Comparison of ENCODE assay signal across 29 cellular contexts in genomic region chr3:106197532-106198187, GRCh38.
A peak's percentile ranks its signal among the peaks of the same experiment; 100 is the strongest.
DNase-seq lines count a peak whose midpoint lies in the region; ATAC-seq, FAIRE-seq and TF ChIP-seq lines count a peak whose summit lies in the region.
"Had no signal": no experiment of that assay in that cellular context is flagged by ENCODE, and none has a peak within 500 bp of the region (broad histone marks: within the 10 kb centered on the region; RNA-seq: fewer than 3 reads in every experiment).

No MANE protein-coding gene starts in this region.

- no peaks in the 10 kb centered on the region for H3K27me3 Mint-ChIP-seq in T-helper 1 cell treated with Interleukin-12 subunit alpha and Interleukin-12 subunit beta and Interleukin-4 antibody, amounts not matched to agents 30 μg/mL and 1 μg/mL, for 36 hours (ENCODE audit: low read depth)
- H3K27me3 Mint-ChIP-seq in T-cell (no peaks in the 10 kb centered on the region), neural progenitor cell (ENCODE audit: insufficient read depth, low read depth) (no peaks in the 10 kb centered on the region)
- no peaks in the 10 kb centered on the region for H3K27me3 Mint-ChIP-seq in activated naive CD8-positive, alpha-beta T cell treated with anti-CD3 and anti-CD28 coated beads, Interleukin-2, amount 50 U/mL, for 24 hours
- H3K27me3 Mint-ChIP-seq: CD4-positive, alpha-beta T cell; stimulated activated naive B cell treated with anti-CD40 and anti-IgM and Interleukin-4, amounts not matched to agents 10 μg/mL and 1 μg/mL and 100 μg/mL, for 72 hours had no signal

- no peak for TF ChIP-seq RAD21 in HepG2 (CRISPR knock-in tag; IDR thresholded peaks at IDR 0.05)

- 12% methylated on average over 4 of the region's 4 CpGs for WGBS in HepG2 (ENCODE audit: low lambda C conversion rate)
- 51% methylated on average over 4 of the region's 4 CpGs for WGBS in right cardiac atrium

- H4K20me1 ChIP-seq in neural progenitor cell (ENCODE audit: low read depth), result no peaks in the 10 kb centered on the region
- H4K20me1 ChIP-seq in HepG2 (ENCODE audit: insufficient read depth, low read length), result no peaks in the 10 kb centered on the region

- in situ Hi-C loops in HepG2 (cut with HindIII; ENCODE audit: extremely low pct_ligation_motif_present, low pct_unique_long_range_greater_than_20kb), result no loop called here

- peak overlapping the region; percentile 6 for H3K4me3 Mint-ChIP-seq in T-helper 1 cell treated with Interleukin-12 subunit alpha and Interleukin-12 subunit beta and Interleukin-4 antibody, amounts not matched to agents 30 μg/mL and 1 μg/mL, for 36 hours
- no peak overlapping the region for H3K4me3 Mint-ChIP-seq in T-cell
- no peak overlapping the region for H3K4me3 Mint-ChIP-seq in activated naive CD8-positive, alpha-beta T cell treated with anti-CD3 and anti-CD28 coated beads, Interleukin-2, amount 50 U/mL, for 24 hours
- no peak overlapping the region for H3K4me3 Mint-ChIP-seq in neural progenitor cell
- H3K4me3 Mint-ChIP-seq: CD4-positive, alpha-beta T cell; nephron progenitor cell; stimulated activated naive B cell treated with anti-CD40 and anti-IgM and Interleukin-4, amounts not matched to agents 10 μg/mL and 1 μg/mL and 100 μg/mL, for 72 hours had no signal

- intact Hi-C loops in HepG2 (cut with micrococcal nuclease; ENCODE audit: unreplicated experiment), result no loop called here
- intact Hi-C loops in right cardiac atrium (cut with DNase I), result no loop called here

- POLR2A ChIA-PET in T-cell (lab: Charles Lee), result no interaction called here
- POLR2A ChIA-PET in HepG2 (lab: Yijun Ruan, JAX), result no interaction called here

- TF ChIP-seq CTCF in neural progenitor cell (IDR thresholded peaks at IDR 0.05) (no peak), HepG2 (CRISPR knock-in tag; IDR thresholded peaks at IDR 0.05) (no peak)

- H3K4me2 ChIP-seq in neural progenitor cell (no peak overlapping the region), HepG2 (ENCODE audit: low read depth, low read length) (no peak overlapping the region)
- H3K4me2 ChIP-seq: KMS-11, SK-N-SH had no signal

- no peaks in the 10 kb centered on the region for H3K9me3 ChIP-seq in neural progenitor cell (ENCODE audit: low read depth)
- H3K9me3 ChIP-seq in HepG2 (ENCODE audit: low read length), result no peaks in the 10 kb centered on the region
- no peaks in the 10 kb centered on the region for H3K9me3 ChIP-seq in right cardiac atrium (ENCODE audit: control insufficient read depth, low read length)
- H3K9me3 ChIP-seq: SK-N-SH, tibial nerve had no signal

- H3K27ac ChIP-seq in neural progenitor cell, result no peak overlapping the region
- no peak overlapping the region for H3K27ac ChIP-seq in HepG2 (ENCODE audit: extremely low read length, insufficient read depth, low read length)
- H3K27ac ChIP-seq in right cardiac atrium (ENCODE audit: low read length), result no peak overlapping the region
- H3K27ac ChIP-seq: 22Rv1, KMS-11, tibial nerve had no signal

- H3F3A ChIP-seq in neural progenitor cell (ENCODE audit: low read depth), result no peaks in the 10 kb centered on the region

- H3K79me2 ChIP-seq in neural progenitor cell (ENCODE audit: low read depth) (no peaks in the 10 kb centered on the region), HepG2 (ENCODE audit: insufficient read depth, low read length) (no peaks in the 10 kb centered on the region)

- peak overlapping the region; percentile 2 for H3K27ac Mint-ChIP-seq in T-helper 1 cell treated with Interleukin-12 subunit alpha and Interleukin-12 subunit beta and Interleukin-4 antibody, amounts not matched to agents 30 μg/mL and 1 μg/mL, for 36 hours
- H3K27ac Mint-ChIP-seq in T-cell (peak overlapping the region; percentile 1 to 2), neural progenitor cell (no peak overlapping the region)
- H3K27ac Mint-ChIP-seq in activated naive CD8-positive, alpha-beta T cell treated with anti-CD3 and anti-CD28 coated beads, Interleukin-2, amount 50 U/mL, for 24 hours, result peak overlapping the region; percentile 54
- H3K27ac Mint-ChIP-seq: CD4-positive, alpha-beta T cell; nephron progenitor cell; stimulated activated naive B cell treated with anti-CD40 and anti-IgM and Interleukin-4, amounts not matched to agents 10 μg/mL and 1 μg/mL and 100 μg/mL, for 72 hours had no signal

- ATAC-seq in T-cell (replicated peaks in 1 of 4) (peak in 1 of 4 experiments; percentile 43), HepG2 (no peak), GM18858 (IDR thresholded peaks at IDR 0.05; ENCODE audit: unreplicated experiment) (no peak), right cardiac atrium (no peak)
- ATAC-seq in activated naive CD8-positive, alpha-beta T cell treated with anti-CD3 and anti-CD28 coated beads, Interleukin-2, amount 50 U/mL, for 24 hours, result peak; percentile 43
- ATAC-seq: stimulated activated naive B cell treated with anti-CD40 and anti-IgM and Interleukin-4, amounts not matched to agents 10 μg/mL and 1 μg/mL and 100 μg/mL, for 72 hours had no signal

- no peak for FAIRE-seq in HepG2 (lab: Jason Lieb, UNC)
- FAIRE-seq: frontal cortex had no signal

- peaks cover 16% of the 10 kb centered on the region for H3K4me1 Mint-ChIP-seq in T-helper 1 cell treated with Interleukin-12 subunit alpha and Interleukin-12 subunit beta and Interleukin-4 antibody, amounts not matched to agents 30 μg/mL and 1 μg/mL, for 36 hours (ENCODE audit: low read depth)
- H3K4me1 Mint-ChIP-seq in T-cell, result peaks cover 13 to 24% (median 16%) of the 10 kb centered on the region in 3 donors
- H3K4me1 Mint-ChIP-seq in activated naive CD8-positive, alpha-beta T cell treated with anti-CD3 and anti-CD28 coated beads, Interleukin-2, amount 50 U/mL, for 24 hours, result peaks cover 16% of the 10 kb centered on the region
- H3K4me1 Mint-ChIP-seq in neural progenitor cell, result no peaks in the 10 kb centered on the region
- H3K4me1 Mint-ChIP-seq: nephron progenitor cell had no signal

- H3K4me3 ChIP-seq in neural progenitor cell, result no peak overlapping the region
- no peak overlapping the region for H3K4me3 ChIP-seq in HepG2 (replicated peaks in 1 of 3; ENCODE audit: insufficient read depth in 1 of 3, low read depth in 2 of 3, low read length in 3 of 3)
- H3K4me3 ChIP-seq in right cardiac atrium (ENCODE audit: low read length), result no peak overlapping the region
- H3K4me3 ChIP-seq: tibial nerve had no signal

- CTCF ChIA-PET in T-cell (lab: Charles Lee), result no interaction called here
- CTCF ChIA-PET in HepG2 (lab: Yijun Ruan, JAX; ENCODE audit: low intra/inter-chr PET ratio, low total read pairs), result no interaction called here

- H3K36me3 ChIP-seq in neural progenitor cell (no peaks in the 10 kb centered on the region), HepG2 (replicated peaks in 1 of 2; ENCODE audit: control insufficient read depth in 1 of 2, insufficient read depth in 2 of 2, low read length in 2 of 2) (no peaks in the 10 kb centered on the region)
- H3K36me3 ChIP-seq: tibial nerve had no signal

- no TSS peak for BruUV-seq in HepG2 (replicated peaks; lab: Mats Ljungman, UMichigan)

- H3K36me3 Mint-ChIP-seq in T-helper 1 cell treated with Interleukin-12 subunit alpha and Interleukin-12 subunit beta and Interleukin-4 antibody, amounts not matched to agents 30 μg/mL and 1 μg/mL, for 36 hours (ENCODE audit: low read depth), result peaks cover 30% of the 10 kb centered on the region
- H3K36me3 Mint-ChIP-seq in T-cell (peaks cover 11% of the 10 kb centered on the region), neural progenitor cell (no peaks in the 10 kb centered on the region)
- H3K36me3 Mint-ChIP-seq in activated naive CD8-positive, alpha-beta T cell treated with anti-CD3 and anti-CD28 coated beads, Interleukin-2, amount 50 U/mL, for 24 hours (ENCODE audit: low read depth), result peaks cover 10% of the 10 kb centered on the region
- H3K36me3 Mint-ChIP-seq: stimulated activated naive B cell treated with anti-CD40 and anti-IgM and Interleukin-4, amounts not matched to agents 10 μg/mL and 1 μg/mL and 100 μg/mL, for 72 hours had no signal

- no peak for TF ChIP-seq POLR2A in HepG2 (IDR thresholded peaks at IDR 0.05; ENCODE audit: insufficient read depth in 1 of 2, low read depth in 2 of 2, low read length in 2 of 2)

- peaks cover 29% of the 10 kb centered on the region for H3K9me3 Mint-ChIP-seq in T-helper 1 cell treated with Interleukin-12 subunit alpha and Interleukin-12 subunit beta and Interleukin-4 antibody, amounts not matched to agents 30 μg/mL and 1 μg/mL, for 36 hours
- H3K9me3 Mint-ChIP-seq in T-cell (peaks cover 6 to 11% (median 9%) of the 10 kb centered on the region in 3 donors), neural progenitor cell (peaks cover 2% of the 10 kb centered on the region)
- H3K9me3 Mint-ChIP-seq in activated naive CD8-positive, alpha-beta T cell treated with anti-CD3 and anti-CD28 coated beads, Interleukin-2, amount 50 U/mL, for 24 hours, result peaks cover 27% of the 10 kb centered on the region
- H3K9me3 Mint-ChIP-seq: nephron progenitor cell had no signal

- H3K4me1 ChIP-seq in neural progenitor cell, result no peaks in the 10 kb centered on the region
- no peaks in the 10 kb centered on the region for H3K4me1 ChIP-seq in HepG2 (ENCODE audit: insufficient read depth, low read length)
- no peaks in the 10 kb centered on the region for H3K4me1 ChIP-seq in right cardiac atrium (ENCODE audit: control insufficient read depth, insufficient read depth, low read length)
- H3K4me1 ChIP-seq: tibial nerve had no signal

- no peak for TF ChIP-seq EP300 in HepG2 (IDR thresholded peaks at IDR 0.05; ENCODE audit: low read depth in 2 of 2, low read length in 2 of 2)
- TF ChIP-seq EP300 in HepG2 (CRISPR knock-in tag; IDR thresholded peaks at IDR 0.05; ENCODE audit: borderline replicate concordance), result no peak

- no peak overlapping the region for H3K9ac ChIP-seq in neural progenitor cell
- H3K9ac ChIP-seq in HepG2 (ENCODE audit: insufficient read depth, low read depth, low read length), result no peak overlapping the region
- H3K9ac ChIP-seq: KMS-11, SK-N-SH had no signal

- H2AFZ ChIP-seq in neural progenitor cell (replicated peaks) (peak overlapping the region; percentile 61), HepG2 (ENCODE audit: low read length) (no peak overlapping the region)

- DNase-seq in T-helper 1 cell (no peak), T-cell (no peak), neural progenitor cell (ENCODE audit: low spot score) (no peak), HepG2 (ENCODE audit: low spot score) (no peak), right cardiac atrium (no peak)
- no peak for DNase-seq in activated naive CD8-positive, alpha-beta T cell treated with anti-CD3 and anti-CD28 coated beads, Interleukin-2, amount 50 U/mL, for 24 hours
- DNase-seq: activated CD4-positive, CD25-positive, alpha-beta regulatory T cell treated with anti-CD3 and anti-CD28 coated beads, Interleukin-2, amount 50 U/mL, for 72 hours; activated CD8-positive, alpha-beta memory T cell treated with anti-CD3 and anti-CD28 coated beads, Interleukin-2, amount 50 U/mL, for 4 hours; activated gamma-delta T cell; CD4-positive, alpha-beta T cell; cerebellar nuclear complex; effector CD8-positive, alpha-beta T cell; erythroblast; GF-D8; hypothalamus; left ventricle myocardium superior; NCI-H146; NCI-H2171; NCI-H69; nephron progenitor cell; SK-N-SH; stimulated activated naive B cell treated with anti-CD40 and anti-IgM and Interleukin-4, amounts not matched to agents 10 μg/mL and 1 μg/mL and 100 μg/mL, for 72 hours; T1000 had no signal

- H3K27me3 ChIP-seq in neural progenitor cell (no peaks in the 10 kb centered on the region), HepG2 (ENCODE audit: control insufficient read depth in 1 of 2, insufficient read depth in 2 of 2, low read length in 2 of 2) (no peaks in the 10 kb centered on the region), right cardiac atrium (ENCODE audit: control insufficient read depth, insufficient read depth) (no peaks in the 10 kb centered on the region)
- H3K27me3 ChIP-seq: tibial nerve had no signal
